Comparison of ENCODE assay signal across 9 cellular contexts in the genomic region with DNA sequence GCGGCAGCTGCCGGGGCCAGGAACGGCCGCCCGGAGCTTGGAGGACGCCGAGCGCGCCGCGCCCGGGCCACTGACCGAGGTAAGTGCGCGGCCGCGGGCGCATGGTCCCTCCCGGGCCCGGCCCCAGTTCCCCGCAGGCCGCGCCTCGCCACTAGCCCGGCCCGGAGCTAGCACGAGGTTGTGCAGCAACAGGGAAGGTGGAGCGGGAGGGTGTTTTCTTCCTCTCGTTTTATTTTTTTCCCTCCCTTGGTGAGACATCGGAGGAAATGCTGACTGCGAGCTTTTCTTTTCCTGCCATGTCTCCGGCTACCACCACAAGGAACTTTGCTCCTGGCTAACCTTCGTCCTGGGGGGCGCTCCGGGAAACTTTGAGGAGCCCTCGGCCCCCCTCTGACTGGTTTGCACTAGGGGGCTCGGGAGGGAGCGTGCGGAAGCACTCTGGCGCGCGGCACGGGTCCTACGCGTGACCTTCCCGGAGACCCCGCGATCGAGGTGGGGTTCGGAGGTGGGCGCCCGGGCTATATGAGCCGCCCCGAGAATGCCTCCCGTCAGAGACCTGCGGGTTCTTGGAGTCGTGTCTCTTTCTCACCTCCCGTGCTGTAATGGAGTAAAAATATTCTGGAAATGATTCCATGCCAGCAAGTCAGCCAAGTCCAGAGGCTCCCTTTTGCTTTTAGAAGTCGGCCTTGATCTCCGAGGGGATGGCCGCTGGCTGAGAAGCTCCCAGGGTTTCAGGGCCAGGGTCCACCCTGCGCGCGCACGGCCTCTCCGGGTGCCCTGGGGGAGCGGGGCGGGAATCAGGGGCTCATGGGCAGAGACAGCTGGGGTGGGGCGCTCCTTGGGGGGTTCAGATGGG. TPM values are rescaled to one million over a fixed set of nuclear protein-coding genes. Genes with fewer than 3 reads are reported as not detected.
DNase-seq lines count a peak whose midpoint lies in the region; ATAC-seq and TF ChIP-seq lines count a peak whose summit lies in the region.
"Had no signal": no experiment of that assay in that cellular context is flagged by ENCODE, and none has a peak within 500 bp of the region (broad histone marks: within the 10 kb centered on the region; RNA-seq: fewer than 3 reads in every experiment).

No MANE protein-coding gene starts in this region.

- H3K79me2 ChIP-seq in PC-9 (ENCODE audit: low read depth) = no peaks in the 10 kb centered on the region

- H2AFZ ChIP-seq in PC-9 = no peak overlapping the region; the same call in 1 of the 2 replicates

- H3K9me3 ChIP-seq in PC-9 (ENCODE audit: insufficient read depth, low read depth) = no peaks in the 10 kb centered on the region

- peaks cover 8% of the 10 kb centered on the region for H3K9me3 Mint-ChIP-seq in glutamatergic neuron (ENCODE audit: unreplicated experiment)
- no peaks in the 10 kb centered on the region for H3K9me3 Mint-ChIP-seq in progenitor cell of endocrine pancreas (ENCODE audit: low read depth)

- POLR2A ChIA-PET in PC-9 (lab: Charles Lee; ENCODE audit: unreplicated experiment) = interaction anchor here (0.6 kb wide), 1 partner anchor 90 kb away, joined by 4 read pairs; no protein-coding TSS in a partner anchor

- DNase-seq in D341Med (ENCODE audit: low spot score) (peak; percentile 66), PC-9 (peak in 1 of 2 experiments; percentile 45), glutamatergic neuron (peak; percentile 62), progenitor cell of endocrine pancreas (ENCODE audit: low spot score, unreplicated experiment) (no peak)
- no peak for DNase-seq in activated CD8-positive, alpha-beta memory T cell treated with anti-CD3 and anti-CD28 coated beads, Interleukin-2, amount 50 U/mL, for 48 hours

- no peak for ATAC-seq in HG02798 (IDR thresholded peaks at IDR 0.05; ENCODE audit: poor library complexity, unreplicated experiment)
- ATAC-seq in HG03135 (IDR thresholded peaks at IDR 0.05; ENCODE audit: unreplicated experiment) = no peak
- ATAC-seq in HG03565 (IDR thresholded peaks at IDR 0.05; ENCODE audit: unreplicated experiment) = no peak

- H3K4me2 ChIP-seq in PC-9 = peak overlapping the region; percentile 72

- H3K4me3 Mint-ChIP-seq in glutamatergic neuron (ENCODE audit: unreplicated experiment) (peak overlapping the region; percentile 72), progenitor cell of endocrine pancreas (ENCODE audit: low read depth) (peak overlapping the region; percentile 54)

- TF ChIP-seq CTCF in PC-9 (conservative IDR thresholded peaks at IDR 0.05) = no peak
- TF ChIP-seq CTCF in glutamatergic neuron (IDR thresholded peaks at IDR 0.05; ENCODE audit: partially characterized antibody, unreplicated experiment) = no peak
- TF ChIP-seq CTCF in progenitor cell of endocrine pancreas (IDR thresholded peaks at IDR 0.05; ENCODE audit: unreplicated experiment) = no peak

- no peaks in the 10 kb centered on the region for H3K27me3 ChIP-seq in PC-9 (ENCODE audit: insufficient read depth, low read depth)

- peaks cover 4% of the 10 kb centered on the region; the same call in 1 of the 2 replicates for H3K4me1 ChIP-seq in PC-9 (replicated peaks; ENCODE audit: insufficient read depth)

- H3K36me3 ChIP-seq in PC-9 (ENCODE audit: low read depth) = no peaks in the 10 kb centered on the region

- H3F3A ChIP-seq in PC-9 (ENCODE audit: insufficient read depth, low read depth) = no peaks in the 10 kb centered on the region

- BruUV-seq in PC-9 (replicated peaks; lab: Mats Ljungman, UMichigan) = no TSS peak

- CTCF ChIA-PET in PC-9 (lab: Charles Lee) = no interaction called here

- H4K20me1 ChIP-seq in PC-9 (ENCODE audit: insufficient read depth) = no peaks in the 10 kb centered on the region

- H3K27ac Mint-ChIP-seq in glutamatergic neuron (ENCODE audit: unreplicated experiment) (no peak overlapping the region), progenitor cell of endocrine pancreas (no peak overlapping the region)

- H3K27ac ChIP-seq in PC-9 = no peak overlapping the region
- H3K27ac ChIP-seq: epithelial cell of prostate had no signal

- H3K4me3 ChIP-seq in PC-9 = peak overlapping the region; percentile 35; the same call in 1 of the 2 replicates

- H3K4me1 Mint-ChIP-seq in glutamatergic neuron (ENCODE audit: low read depth, unreplicated experiment) (peaks cover 16% of the 10 kb centered on the region), progenitor cell of endocrine pancreas (ENCODE audit: low read depth) (peaks cover 2% of the 10 kb centered on the region)

- H3K36me3 Mint-ChIP-seq in glutamatergic neuron (ENCODE audit: unreplicated experiment) (no peaks in the 10 kb centered on the region), progenitor cell of endocrine pancreas (ENCODE audit: insufficient read depth) (no peaks in the 10 kb centered on the region)

- no peaks in the 10 kb centered on the region for H3K9me2 ChIP-seq in PC-9 (ENCODE audit: insufficient read depth)

- intact Hi-C loops in PC-9 (cut with micrococcal nuclease; ENCODE audit: unreplicated experiment) = no loop called here

- H3K27me3 Mint-ChIP-seq in glutamatergic neuron (ENCODE audit: unreplicated experiment) (peaks cover 14% of the 10 kb centered on the region), progenitor cell of endocrine pancreas (peaks cover 58% of the 10 kb centered on the region)

RNA-seq across cellular contexts. Expression of a gene that starts 0.9 kb away (rescaled TPM):
- total RNA-seq in PC-9 (2021) (1.1 and 2.0 TPM in 2 replicates), glutamatergic neuron (ENCODE audit: unreplicated experiment) (9.6 TPM), progenitor cell of endocrine pancreas (0.10 and 0.29 TPM in 2 replicates)

Comparison
In these comparisons a context has a peak if more than half of its experiments do, and no peak if none do; other contexts are left out.
1. DNase-seq: peak in D341Med (single experiment) and glutamatergic neuron (single experiment); none in progenitor cell of endocrine pancreas (single experiment) and activated CD8-positive, alpha-beta memory T cell treated with anti-CD3 and anti-CD28 coated beads, Interleukin-2, amount 50 U/mL, for 48 hours (single experiment).